1 cellular context compared by ENCODE assay signal in genomic region chr6:130202782-130203181, GRCh38.
A peak's percentile ranks its signal among the peaks of the same experiment; 100 is the strongest.
TF ChIP-seq lines count a peak whose summit lies in the region.

No MANE protein-coding gene starts in this region.

TF ChIP-seq in GM12878, 131 proteins besides CTCF, POLR2A, EP300 and RAD21 (continued from another document):
- TF ChIP-seq SMC3 (IDR thresholded peaks at IDR 0.05; ENCODE audit: borderline replicate concordance, low read length) (no peak), SP1 (IDR thresholded peaks at IDR 0.05; ENCODE audit: low read depth, low read length) (no peak), SREBF2 (IDR thresholded peaks at IDR 0.05; ENCODE audit: low read length) (no peak), HSF1 (IDR thresholded peaks at IDR 0.05; ENCODE audit: low read depth, low read length) (no peak), EGR1 (IDR thresholded peaks at IDR 0.05; ENCODE audit: borderline replicate concordance in 1 of 2, low read depth in 2 of 2, low read length in 2 of 2) (peak in 1 of 2 experiments; percentile 59; a peak in 1 of 3 replicates), USF2 (IDR thresholded peaks at IDR 0.05; ENCODE audit: borderline replicate concordance, low read depth, low read length) (no peak), RUNX3 (IDR thresholded peaks at IDR 0.05; ENCODE audit: low read length) (peak; percentile 30), TARDBP (IDR thresholded peaks at IDR 0.05; ENCODE audit: borderline replicate concordance) (no peak), REST (IDR thresholded peaks at IDR 0.05; ENCODE audit: low read depth, low read length) (no peak), PAX5 (IDR thresholded peaks at IDR 0.05; ENCODE audit: borderline replicate concordance, low read depth, low read length) (peak; percentile 23; the same call in 1 of the 2 replicates), STAT1 (conservative IDR thresholded peaks at IDR 0.05) (no peak), JUNB (IDR thresholded peaks at IDR 0.05) (no peak), TCF3 (IDR thresholded peaks at IDR 0.05; ENCODE audit: borderline replicate concordance, insufficient read depth, low read depth, low read length) (no peak), WRNIP1 (IDR thresholded peaks at IDR 0.05; ENCODE audit: borderline replicate concordance, low read depth, low read length) (no peak), STAT3 (IDR thresholded peaks at IDR 0.05; ENCODE audit: low read depth, low read length) (no peak), IKZF2 (IDR thresholded peaks at IDR 0.05) (peak; percentile 19 to 42; a peak in 2 of 4 replicates), GATAD2B (conservative IDR thresholded peaks at IDR 0.05; ENCODE audit: low read depth) (no peak), NFIC (IDR thresholded peaks at IDR 0.05; ENCODE audit: low read depth, low read length) (no peak), PBX3 (IDR thresholded peaks at IDR 0.05; ENCODE audit: insufficient replicate concordance, low read depth, low read length) (no peak)
